Comparison of ENCODE assay signal across 1 cellular context in genomic region chr1:99645699-99646531, GRCh38.
TF ChIP-seq lines count a peak whose summit lies in the region.

Gene PALMD, plus strand, starts transcription at chr1:99646113. Its CDS starts 205 bp downstream, at chr1:99646318.

TF ChIP-seq in HepG2, 621 proteins besides CTCF, POLR2A, EP300 and RAD21 (continued from another document and continues in another):
- peak; percentile 24; the same call in 1 of the 2 replicates for TF ChIP-seq ZGPAT (CRISPR knock-in tag; IDR thresholded peaks at IDR 0.05)
- peak; percentile 37; the same call in 1 of the 2 replicates for TF ChIP-seq KDM5A (IDR thresholded peaks at IDR 0.05; ENCODE audit: borderline replicate concordance, low read length)
- TF ChIP-seq RELA (CRISPR knock-in tag; IDR thresholded peaks at IDR 0.05) = no peak
- no peak for TF ChIP-seq FLYWCH1 (CRISPR knock-in tag; IDR thresholded peaks at IDR 0.05)
- TF ChIP-seq NFYC (CRISPR knock-in tag; IDR thresholded peaks at IDR 0.05) = no peak
- TF ChIP-seq CREB3 (CRISPR knock-in tag; IDR thresholded peaks at IDR 0.05) = no peak
- TF ChIP-seq ZNF430 (CRISPR knock-in tag; IDR thresholded peaks at IDR 0.05) = no peak
- TF ChIP-seq ARNT2 (CRISPR knock-in tag; IDR thresholded peaks at IDR 0.05; ENCODE audit: low read depth) = 0 out of 2 replicates have a peak, but pooled peaks have one; percentile 24
- no peak for TF ChIP-seq NCOR1 (IDR thresholded peaks at IDR 0.05; ENCODE audit: borderline replicate concordance, low read length)
- TF ChIP-seq ZBTB40 (IDR thresholded peaks at IDR 0.05) = no peak
- TF ChIP-seq ZBTB40 (CRISPR knock-in tag; IDR thresholded peaks at IDR 0.05) = 0 out of 2 replicates have a peak, but pooled peaks have one; percentile 30
- peak; percentile 57; the same call in 1 of the 2 replicates for TF ChIP-seq BRD4 (CRISPR knock-in tag; IDR thresholded peaks at IDR 0.05)
- TF ChIP-seq E2F2 (CRISPR knock-in tag; IDR thresholded peaks at IDR 0.05; ENCODE audit: borderline replicate concordance) = no peak
- TF ChIP-seq PPARG (CRISPR knock-in tag; conservative IDR thresholded peaks at IDR 0.05) = no peak
- TF ChIP-seq ZNF333 (CRISPR knock-in tag; IDR thresholded peaks at IDR 0.05; ENCODE audit: borderline replicate concordance) = 0 out of 2 replicates have a peak, but pooled peaks have one; percentile 25
- TF ChIP-seq ZNF335 (CRISPR knock-in tag; IDR thresholded peaks at IDR 0.05) = no peak
- no peak for TF ChIP-seq ZNF597 (CRISPR knock-in tag; IDR thresholded peaks at IDR 0.05)
- TF ChIP-seq ZNF816 (CRISPR knock-in tag; IDR thresholded peaks at IDR 0.05; ENCODE audit: borderline replicate concordance) = no peak
- TF ChIP-seq SKIL (CRISPR knock-in tag; IDR thresholded peaks at IDR 0.05; ENCODE audit: borderline replicate concordance) = no peak
- TF ChIP-seq NFYB (CRISPR knock-in tag; IDR thresholded peaks at IDR 0.05) = no peak
- TF ChIP-seq MIER2 (CRISPR knock-in tag; IDR thresholded peaks at IDR 0.05) = no peak
- no peak for TF ChIP-seq SUZ12 (IDR thresholded peaks at IDR 0.05; ENCODE audit: low read depth, low read length)
- TF ChIP-seq ZBTB44 (CRISPR knock-in tag; IDR thresholded peaks at IDR 0.05) = no peak
- TF ChIP-seq REL (CRISPR knock-in tag; conservative IDR thresholded peaks at IDR 0.05) = no peak
- TF ChIP-seq SALL1 (CRISPR knock-in tag; IDR thresholded peaks at IDR 0.05) = peak; percentile 54; the same call in 1 of the 2 replicates
- peak; percentile 74 for TF ChIP-seq PRDM10 (CRISPR knock-in tag; IDR thresholded peaks at IDR 0.05; ENCODE audit: low read depth)
- no peak for TF ChIP-seq HES4 (CRISPR knock-in tag; IDR thresholded peaks at IDR 0.05; ENCODE audit: borderline replicate concordance)
- TF ChIP-seq THAP7 (CRISPR knock-in tag; IDR thresholded peaks at IDR 0.05) = no peak
- no peak for TF ChIP-seq ZIK1 (CRISPR knock-in tag; IDR thresholded peaks at IDR 0.05; ENCODE audit: borderline replicate concordance, low read depth)
- TF ChIP-seq ZNF839 (CRISPR knock-in tag; IDR thresholded peaks at IDR 0.05; ENCODE audit: borderline replicate concordance) = 0 out of 2 replicates have a peak, but pooled peaks have one; percentile 48
- TF ChIP-seq ZNF264 (CRISPR knock-in tag; IDR thresholded peaks at IDR 0.05) = no peak
- no peak; the same call in 1 of the 2 replicates for TF ChIP-seq FOXJ3 (CRISPR knock-in tag; IDR thresholded peaks at IDR 0.05; ENCODE audit: borderline replicate concordance)
- TF ChIP-seq POLR2AphosphoS5 (IDR thresholded peaks at IDR 0.05; ENCODE audit: low read depth, low read length) = no peak; the same call in none of the 2 replicates
- TF ChIP-seq JUN (CRISPR knock-in tag; IDR thresholded peaks at IDR 0.05) = no peak
- no peak for TF ChIP-seq MXI1 (IDR thresholded peaks at IDR 0.05; ENCODE audit: borderline replicate concordance, low read depth, low read length)
- no peak for TF ChIP-seq ZNF230 (CRISPR knock-in tag; IDR thresholded peaks at IDR 0.05)
